In genomic region chr2:75035444-75036353, GRCh38 we compare ENCODE assay signal across 15 cellular contexts.
DNase-seq lines count a peak whose midpoint lies in the region; ATAC-seq, FAIRE-seq and TF ChIP-seq lines count a peak whose summit lies in the region.
"Had no signal": no experiment of that assay in that cellular context is flagged by ENCODE, and none has a peak within 500 bp of the region (broad histone marks: within the 10 kb centered on the region; RNA-seq: fewer than 3 reads in every experiment).

No MANE protein-coding gene starts in this region.

- no peak overlapping the region for H3K4me3 ChIP-seq in lower lobe of right lung

- H3K36me3 Mint-ChIP-seq in H9 (ENCODE audit: insufficient read depth in 1 of 3, low read depth in 3 of 3): no peaks in the 10 kb centered on the region
- H3K36me3 Mint-ChIP-seq: activated naive CD8-positive, alpha-beta T cell treated with anti-CD3 and anti-CD28 coated beads for 36 hours had no signal

- no peak overlapping the region for H3K4me3 Mint-ChIP-seq in H9
- H3K4me3 Mint-ChIP-seq: activated naive CD8-positive, alpha-beta T cell treated with anti-CD3 and anti-CD28 coated beads for 36 hours had no signal

- H3K23ac ChIP-seq in H9 (ENCODE audit: insufficient read length, low read depth, low read length): no peak overlapping the region

- peak; percentile 81 for FAIRE-seq in endometrium (lab: Jason Lieb, UNC)

- H2BK12ac ChIP-seq in H9 (ENCODE audit: insufficient read length, low read depth, low read length): no peak overlapping the region

- H4K5ac ChIP-seq in H9 (ENCODE audit: insufficient read length, low read depth, low read length): no peak overlapping the region

- no peak overlapping the region for H3K18ac ChIP-seq in H9 (ENCODE audit: insufficient read length, low read depth, low read length)

- H3K27ac ChIP-seq in C4-2B (peak overlapping the region; percentile 100), lower lobe of right lung (peak overlapping the region; percentile 1), H9 (ENCODE audit: insufficient read length, low read depth, low read length) (no peak overlapping the region)
- H3K27ac ChIP-seq: epithelial cell of prostate had no signal

- DNase-seq in NCI-H226: peak; percentile 75
- no peak for DNase-seq in lower lobe of right lung
- DNase-seq in hepatic stellate cell (ENCODE audit: low spot score): no peak
- DNase-seq in hippocampal formation (lab: John Stamatoyannopoulos, UW): no peak
- DNase-seq in hypothalamus (lab: John Stamatoyannopoulos, UW): no peak
- DNase-seq in H9: no peak
- DNase-seq: activated CD4-positive, alpha-beta T cell treated with anti-CD3 and anti-CD28 coated beads for 1 hour; activated naive CD8-positive, alpha-beta T cell treated with anti-CD3 and anti-CD28 coated beads for 36 hours; activated T-cell treated with anti-CD3 and anti-CD28 coated beads for 4 hours; cerebellar nuclear complex; DMS 273 treated with DMSO at 0.1 percent for 48 hours; NCI-H2227 treated with DMSO at 0.1 percent for 48 hours had no signal

- no peak overlapping the region for H2BK120ac ChIP-seq in H9 (ENCODE audit: low read depth, low read length, poor library complexity, severe bottlenecking)

- H3K9ac ChIP-seq in H9 (ENCODE audit: extremely low read depth, insufficient read length, low read length): no peak overlapping the region

- H2AK5ac ChIP-seq in H9 (ENCODE audit: insufficient read length, low read length): no peak overlapping the region

- no peaks in the 10 kb centered on the region for H3K27me3 ChIP-seq in lower lobe of right lung (ENCODE audit: low read depth)
- no peaks in the 10 kb centered on the region for H3K27me3 ChIP-seq in H9 (ENCODE audit: insufficient read depth, low read length)

- peak in 1 of 2 donors; percentile 42 for ATAC-seq in lower lobe of right lung

- no peaks in the 10 kb centered on the region for H3K9me3 ChIP-seq in lower lobe of right lung
- no peaks in the 10 kb centered on the region for H3K9me3 ChIP-seq in H9 (ENCODE audit: control insufficient read depth, low read depth, low read length)

- H3K14ac ChIP-seq in H9 (ENCODE audit: insufficient read depth, low read length): no peak overlapping the region

- no peaks in the 10 kb centered on the region for H3K4me1 Mint-ChIP-seq in H9

- H3K27me3 Mint-ChIP-seq in H9 (ENCODE audit: low read depth): no peaks in the 10 kb centered on the region
- H3K27me3 Mint-ChIP-seq: activated naive CD8-positive, alpha-beta T cell treated with anti-CD3 and anti-CD28 coated beads for 36 hours had no signal

- no peak overlapping the region for H4K91ac ChIP-seq in H9 (ENCODE audit: insufficient read length, low read depth, low read length)

- intact Hi-C loops in lower lobe of right lung (cut with DNase I): no loop called here

- no peaks in the 10 kb centered on the region for H3K79me1 ChIP-seq in H9 (ENCODE audit: insufficient read depth, low read depth, low read length, poor library complexity, severe bottlenecking)

- H3T11ph ChIP-seq in H9 (ENCODE audit: low read length): no peak overlapping the region

- H3K4ac ChIP-seq in H9 (ENCODE audit: low read depth, low read length): no peak overlapping the region

- H3K27ac Mint-ChIP-seq in H9: no peak overlapping the region
- H3K27ac Mint-ChIP-seq: activated naive CD8-positive, alpha-beta T cell treated with anti-CD3 and anti-CD28 coated beads for 36 hours had no signal

- H3K79me2 ChIP-seq in H9 (ENCODE audit: insufficient read depth, low read length): no peaks in the 10 kb centered on the region

- no peaks in the 10 kb centered on the region for H3K9me3 Mint-ChIP-seq in H9
- H3K9me3 Mint-ChIP-seq: activated naive CD8-positive, alpha-beta T cell treated with anti-CD3 and anti-CD28 coated beads for 36 hours had no signal

- H2AFZ ChIP-seq in H9 (ENCODE audit: low read length): no peak overlapping the region

- no peak overlapping the region for H2BK5ac ChIP-seq in H9 (ENCODE audit: insufficient read length, low read length)

- no peak overlapping the region for H3K4me2 ChIP-seq in H9 (ENCODE audit: insufficient read depth, insufficient read length, low read length)

- H3K4me1 ChIP-seq in lower lobe of right lung (peaks cover 22% of the 10 kb centered on the region), H9 (ENCODE audit: insufficient read depth, low read length) (no peaks in the 10 kb centered on the region)

- no peak overlapping the region for H4K8ac ChIP-seq in H9 (replicated peaks; ENCODE audit: insufficient read length, low read depth, low read length)

- no peak for TF ChIP-seq CTCF in C4-2B (conservative IDR thresholded peaks at IDR 0.05)
- TF ChIP-seq CTCF in lower lobe of right lung (IDR thresholded peaks at IDR 0.05): no peak
- no peak for TF ChIP-seq CTCF in H9 (conservative IDR thresholded peaks at IDR 0.05)

- no peak overlapping the region for H2BK15ac ChIP-seq in H9 (ENCODE audit: low read depth, low read length)

- no peaks in the 10 kb centered on the region for H4K20me1 ChIP-seq in H9 (ENCODE audit: control insufficient read depth, insufficient read depth, insufficient read length)

- no peaks in the 10 kb centered on the region for H3K23me2 ChIP-seq in H9 (ENCODE audit: insufficient read length, low read depth, low read length, poor library complexity, severe bottlenecking)

- H3K36me3 ChIP-seq in lower lobe of right lung: no peaks in the 10 kb centered on the region

- H3K56ac ChIP-seq in H9 (ENCODE audit: insufficient read length, low read depth, low read length): no peak overlapping the region

- H2BK20ac ChIP-seq in H9 (ENCODE audit: low read depth, low read length, poor library complexity, severe bottlenecking): no peak overlapping the region

- no CpG with 5 or more reads among the region's 3 CpGs for WGBS in H9 (ENCODE audit: extremely low coverage, insufficient read length, low lambda C conversion rate)
